Comparison of ENCODE assay signal across 8 cellular contexts in genomic region chr7:90596745-90597526, GRCh38. TPM values are rescaled to one million over a fixed set of nuclear protein-coding genes. Genes with fewer than 3 reads are reported as not detected.
DNase-seq lines count a peak whose midpoint lies in the region; ATAC-seq and TF ChIP-seq lines count a peak whose summit lies in the region.

No MANE protein-coding gene starts in this region.

- DNase-seq in ELR (ENCODE audit: low read depth) (peak; percentile 68), WERI-Rb-1 (no peak), Right ventricle myocardium superior (no peak), psoas muscle (no peak), cerebellar nuclear complex (lab: John Stamatoyannopoulos, UW) (no peak), left colon (no peak)

- 0 to 1% (median 1%) methylated on average over 34 to 41 of the region's 41 CpGs for WGBS in psoas muscle, 3 donors

- H3K36me3 ChIP-seq in WERI-Rb-1 (no peaks in the 10 kb centered on the region), psoas muscle (ENCODE audit: insufficient read depth in 1 of 2, low read depth in 1 of 2) (no peaks in the 10 kb centered on the region)

- H3K9me3 ChIP-seq in WERI-Rb-1 (ENCODE audit: severe bottlenecking): no peaks in the 10 kb centered on the region
- H3K9me3 ChIP-seq in psoas muscle: no peaks in the 10 kb centered on the region

- no peaks in the 10 kb centered on the region for H3K27me3 ChIP-seq in WERI-Rb-1 (ENCODE audit: insufficient read depth, low read depth, severe bottlenecking)
- no peaks in the 10 kb centered on the region for H3K27me3 ChIP-seq in psoas muscle (ENCODE audit: insufficient read depth in 3 of 3, low read length in 2 of 3)

- H3K27ac ChIP-seq in WERI-Rb-1 (peak overlapping the region; percentile 83), psoas muscle (peak overlapping the region; percentile 83)

- TF ChIP-seq CTCF in WERI-Rb-1 (IDR thresholded peaks at IDR 0.05; ENCODE audit: low read depth, low read length): no peak
- TF ChIP-seq CTCF in psoas muscle (IDR thresholded peaks at IDR 0.05): no peak

- H3K4me3 ChIP-seq in WERI-Rb-1 (ENCODE audit: low read depth, low read length): peak overlapping the region; percentile 91
- peak overlapping the region; percentile 78 for H3K4me3 ChIP-seq in psoas muscle

- intact Hi-C loops in Right ventricle myocardium superior (cut with DNase I) (loop anchor here (10.0 kb wide), 1 partner anchor 128 kb away; no protein-coding TSS in a partner anchor), psoas muscle (cut with DNase I) (no loop called here), left colon (cut with DNase I, micrococcal nuclease) (no loop called here)

- ATAC-seq in GM19463 (IDR thresholded peaks at IDR 0.05; ENCODE audit: unreplicated experiment) (peak; percentile 22), HG03460 (IDR thresholded peaks at IDR 0.05; ENCODE audit: unreplicated experiment) (peak; percentile 30), Right ventricle myocardium superior (ENCODE audit: poor library complexity) (peak; percentile 32), psoas muscle (peak; percentile 12 to 43 (median 28)), left colon (no peak)

- H3K4me1 ChIP-seq in psoas muscle: peaks cover 13% of the 10 kb centered on the region

RNA-seq across cellular contexts. Expression of gene CDK14, which starts 0.8 kb away (rescaled TPM):
- total RNA-seq in Right ventricle myocardium superior: 24.2 TPM
- total RNA-seq in psoas muscle: 10 to 100 TPM; 10.6 to 16.6 (median 13.0) TPM
- polyA plus RNA-seq in psoas muscle: 1 to 10 TPM; 1.7 to 4.8 (median 1.8) TPM
- total RNA-seq in left colon: 1 to 10 TPM; 5.1 to 5.5 TPM
